In the genomic region with DNA sequence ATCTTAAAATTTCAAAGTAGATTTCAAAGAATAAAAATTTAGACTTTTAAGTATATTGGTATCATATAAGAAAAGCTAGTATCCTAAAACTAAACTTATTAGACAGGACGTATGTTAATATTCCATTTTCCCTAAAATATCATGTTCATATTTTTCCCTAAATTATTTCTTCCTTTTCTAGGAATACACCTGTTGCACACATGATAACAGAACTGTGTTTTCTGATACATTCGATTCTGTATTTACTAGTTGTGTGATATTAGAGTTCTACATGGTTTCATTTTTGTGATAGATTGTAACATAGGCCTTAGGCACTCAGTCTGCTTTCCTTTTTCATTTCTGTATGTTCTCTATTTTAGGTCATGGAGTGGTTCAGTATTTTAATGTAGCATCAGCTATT, we compare ENCODE assay signal across 11 cellular contexts.
"Had no signal": no experiment of that assay in that cellular context is flagged by ENCODE, and none has a peak within 500 bp of the region (broad histone marks: within the 10 kb centered on the region; RNA-seq: fewer than 3 reads in every experiment).

No MANE protein-coding gene starts in this region.

- H3K4me3 Mint-ChIP-seq: GM23338, H9, HFFc6 had no signal

- ATAC-seq: GM23338, HCT116 had no signal

- H3K27ac Mint-ChIP-seq: GM23338, H9, HFFc6 had no signal

- H3K4me1 ChIP-seq: HAP-1 had no signal

- H3K9me3 ChIP-seq: HAP-1 had no signal

- H3K4me2 ChIP-seq: GM23338 had no signal

- FAIRE-seq: H1, H54 had no signal

- H3K9ac ChIP-seq: GM23248 had no signal

- H2AFZ ChIP-seq: GM23248, GM23338 had no signal

- H3K9me3 Mint-ChIP-seq: GM23338, H9, HFFc6 had no signal

- H3K4me3 ChIP-seq: GM23248, GM23338, HAP-1 had no signal

- H3K27ac ChIP-seq: GM23248 had no signal

- DNase-seq: GM23248, GOT3, H7, H9, HCEC 1CT, HFFc6 had no signal
